In genomic region chr6:32894085-32895005, GRCh38 we compare ENCODE assay signal across 8 cellular contexts. TPM values are rescaled to one million over a fixed set of nuclear protein-coding genes. Genes with fewer than 3 reads are reported as not detected.
DNase-seq lines count a peak whose midpoint lies in the region; ATAC-seq and TF ChIP-seq lines count a peak whose summit lies in the region.

No MANE protein-coding gene starts in this region.

- H3K4me2 ChIP-seq in Loucy (ENCODE audit: low read depth, low read length, poor library complexity, severe bottlenecking), result peak overlapping the region; percentile 87

- H3K4me1 ChIP-seq in Loucy (ENCODE audit: insufficient read depth, low read length, poor library complexity, severe bottlenecking) (peaks cover 41% of the 10 kb centered on the region), RWPE2 (ENCODE audit: insufficient read depth, poor library complexity, severe bottlenecking) (no peaks in the 10 kb centered on the region), stomach (peaks cover 8 to 26% (median 17%) of the 10 kb centered on the region in 4 donors)

- H3K79me2 ChIP-seq in Loucy (ENCODE audit: insufficient read depth, low read length), result peaks cover 58% of the 10 kb centered on the region

- H2AFZ ChIP-seq in Loucy (ENCODE audit: low read length), result peak overlapping the region; percentile 88

- no peaks in the 10 kb centered on the region; the same call in 1 of the 2 replicates for H3F3A ChIP-seq in Loucy (ENCODE audit: low read depth)

- H3K4me3 Mint-ChIP-seq in neural crest cell, result peak overlapping the region; percentile 100

- H4K20me1 ChIP-seq in Loucy (ENCODE audit: insufficient read depth, low read length, poor library complexity, severe bottlenecking), result peaks cover 18% of the 10 kb centered on the region

- 0 to 1% (median 0%) methylated on average over 42 to 61 of the region's 61 CpGs for WGBS in stomach, 5 donors

- peaks cover 21% of the 10 kb centered on the region for H3K27me3 Mint-ChIP-seq in neural crest cell (ENCODE audit: low read depth)

- H3K36me3 Mint-ChIP-seq in neural crest cell (ENCODE audit: low read depth), result peaks cover 9% of the 10 kb centered on the region

- H3K4me1 Mint-ChIP-seq in neural crest cell, result peaks cover 42% of the 10 kb centered on the region

- H3K4me3 ChIP-seq in H7 (ENCODE audit: insufficient read depth, low read depth, low read length), result peak overlapping the region; percentile 84
- peak overlapping the region; percentile 90 for H3K4me3 ChIP-seq in Loucy (ENCODE audit: low read length, poor library complexity, severe bottlenecking)
- H3K4me3 ChIP-seq in RWPE2 (ENCODE audit: severe bottlenecking), result peak overlapping the region; percentile 45
- peak overlapping the region; percentile 51 to 90 for H3K4me3 ChIP-seq in foreskin fibroblast (ENCODE audit: low read depth in 1 of 2, low read length in 2 of 2)
- peak overlapping the region; percentile 70 to 77 (median 73) for H3K4me3 ChIP-seq in stomach

- H3K36me3 ChIP-seq in H7 (replicated peaks; ENCODE audit: control insufficient read depth, insufficient read depth, low read length) (no peaks in the 10 kb centered on the region; the same call in 1 of the 2 replicates), Loucy (ENCODE audit: insufficient read depth, low read length) (no peaks in the 10 kb centered on the region), RWPE2 (ENCODE audit: low read depth) (no peaks in the 10 kb centered on the region), stomach (no peaks in the 10 kb centered on the region)

- H3K27me3 ChIP-seq in H7 (ENCODE audit: control insufficient read depth, insufficient read depth, low read length) (no peaks in the 10 kb centered on the region; the same call in 1 of the 2 replicates), Loucy (ENCODE audit: insufficient read depth, low read length, poor library complexity, severe bottlenecking) (no peaks in the 10 kb centered on the region), RWPE2 (ENCODE audit: insufficient read depth, poor library complexity, severe bottlenecking) (no peaks in the 10 kb centered on the region), stomach (no peaks in the 10 kb centered on the region)

- H3K27ac Mint-ChIP-seq in neural crest cell (ENCODE audit: unreplicated experiment), result peak overlapping the region; percentile 98

- no peaks in the 10 kb centered on the region for H3K9me3 ChIP-seq in Loucy (ENCODE audit: insufficient read depth, low read depth, low read length)
- no peaks in the 10 kb centered on the region for H3K9me3 ChIP-seq in RWPE2 (ENCODE audit: severe bottlenecking)
- no peaks in the 10 kb centered on the region for H3K9me3 ChIP-seq in stomach

- H3K27ac ChIP-seq in RWPE2 (ENCODE audit: poor library complexity, severe bottlenecking), result peak overlapping the region; percentile 51
- peak overlapping the region; percentile 89 to 97 (median 92) for H3K27ac ChIP-seq in stomach

- DNase-seq in ELR (ENCODE audit: low read depth), result peak; percentile 91
- DNase-seq in H7, result peak; percentile 96
- peak; percentile 86 for DNase-seq in RWPE2 (ENCODE audit: low spot score)
- DNase-seq in activated effector memory CD4-positive, alpha-beta T cell treated with anti-CD3 and anti-CD28 coated beads, Interleukin-2, amount 50 U/mL, for 16 hours, result peak; percentile 97
- peak; percentile 89 to 97 for DNase-seq in foreskin fibroblast
- DNase-seq in neural crest cell (ENCODE audit: low read depth, low spot score), result peak; percentile 99
- peak; percentile 96 for DNase-seq in stomach

- intact Hi-C loops in stomach (cut with DNase I; ENCODE audit: low total_unique reads), result no loop called here

- TF ChIP-seq EP300 in stomach (IDR thresholded peaks at IDR 0.05), result no peak

- TF ChIP-seq CTCF in Loucy (conservative IDR thresholded peaks at IDR 0.05; ENCODE audit: low read length), result no peak
- no peak for TF ChIP-seq CTCF in RWPE2 (IDR thresholded peaks at IDR 0.05; ENCODE audit: poor library complexity, severe bottlenecking)
- TF ChIP-seq CTCF in foreskin fibroblast (IDR thresholded peaks at IDR 0.05; ENCODE audit: low read depth, low read length), result no peak
- peak; percentile 12 for TF ChIP-seq CTCF in neural crest cell (conservative IDR thresholded peaks at IDR 0.05)
- no peak for TF ChIP-seq CTCF in stomach (IDR thresholded peaks at IDR 0.05)

- TF ChIP-seq POLR2A in stomach (IDR thresholded peaks at IDR 0.05), result peak in 1 of 4 donors; percentile 70

- H3K9me2 ChIP-seq in Loucy (replicated peaks; ENCODE audit: low read depth, low read length), result no peaks in the 10 kb centered on the region

- ATAC-seq in RWPE2 (ENCODE audit: low read depth), result peak; percentile 99

- H3K9me3 Mint-ChIP-seq in neural crest cell, result no peaks in the 10 kb centered on the region

- H3K9ac ChIP-seq in Loucy (ENCODE audit: low read depth, low read length, poor library complexity, severe bottlenecking), result peak overlapping the region; percentile 93

RNA-seq across cellular contexts. Expression of gene PSMB9, which starts 40.4 kb away (rescaled TPM):
- not detected in 2 replicates for total RNA-seq in H7 (2014; rRNA removed; shearing (Covaris generic))
- total RNA-seq in neural crest cell (not detected in 2 replicates), stomach (10 to 100 TPM in 1 of 5 donors, 1 to 10 TPM in 4; 5.4 to 18.7 (median 6.8) TPM)
- polyA plus RNA-seq in stomach, result 100 to 1,000 TPM in 1 of 3 donors, 10 to 100 TPM in 2; 33.2 to 107 (median 91.6) TPM

RNA-seq across cellular contexts. Expression of gene TAP1, which starts 40.8 kb away (rescaled TPM):
- 1.7 and 2.8 TPM in 2 replicates for total RNA-seq in H7 (2014; rRNA removed; shearing (Covaris generic))
- 2.7 and 2.8 TPM in 2 replicates for total RNA-seq in neural crest cell
- 10 to 100 TPM; 16.0 to 54.7 (median 29.6) TPM for total RNA-seq in stomach
- 100 to 1,000 TPM in 1 of 3 donors, 10 to 100 TPM in 2; 10.8 to 117 (median 15.5) TPM for polyA plus RNA-seq in stomach

RNA-seq across cellular contexts. Expression of gene HLA-DMB, which starts 46.5 kb away (rescaled TPM):
- total RNA-seq in H7 (2014; rRNA removed; shearing (Covaris generic)), result 0.17 and 0.55 TPM in 2 replicates
- 0.59 and 0.63 TPM in 2 replicates for total RNA-seq in neural crest cell
- 10 to 100 TPM in 2 of 5 donors, 1 to 10 TPM in 2, not detected in 1; 7.6 to 27.1 (median 13.4) TPM for total RNA-seq in stomach
- polyA plus RNA-seq in stomach, result 10 to 100 TPM in 2 of 3 donors, 1 to 10 TPM in 1; 8.1 to 25.3 (median 11.8) TPM

RNA-seq across cellular contexts. Expression of gene PSMB8, which starts 50.5 kb away (rescaled TPM):
- total RNA-seq in H7 (2014; rRNA removed; shearing (Covaris generic)), result 2.6 and 4.6 TPM in 2 replicates
- total RNA-seq in neural crest cell, result 1.1 and 1.7 TPM in 2 replicates
- 10 to 100 TPM in 3 of 5 donors, 1 to 10 TPM in 2; 2.7 to 32.1 (median 16.7) TPM for total RNA-seq in stomach
- polyA plus RNA-seq in stomach, result 100 to 1,000 TPM in 2 of 3 donors, 10 to 100 TPM in 1; 88.6 to 177 (median 124) TPM

RNA-seq across cellular contexts. Expression of gene TAP2, which starts 55.8 kb away (rescaled TPM):
- total RNA-seq in H7 (2014; rRNA removed; shearing (Covaris generic)), result 1.1 and 2.7 TPM in 2 replicates
- total RNA-seq in neural crest cell, result 18.0 and 18.2 TPM in 2 replicates
- total RNA-seq in stomach, result 100 to 1,000 TPM in 1 of 5 donors, 10 to 100 TPM in 3, 1 to 10 TPM in 1; 3.8 to 449 (median 12.2) TPM
- polyA plus RNA-seq in stomach, result 10 to 100 TPM in 1 of 3 donors, 1 to 10 TPM in 2; 1.2 to 24.6 (median 4.4) TPM

Comparison
In these comparisons a context has a peak if more than half of its experiments do, and no peak if none do; other contexts are left out.
1. Peak in every context shown above with its lines: DNase-seq, ATAC-seq, H3K4me3 ChIP-seq and H3K27ac ChIP-seq.